ENCODE assay signal across 17 cellular contexts in genomic region chr3:28139967-28140634, GRCh38.
DNase-seq lines count a peak whose midpoint lies in the region; ATAC-seq, FAIRE-seq and TF ChIP-seq lines count a peak whose summit lies in the region.
"Had no signal": no experiment of that assay in that cellular context is flagged by ENCODE, and none has a peak within 500 bp of the region (broad histone marks: within the 10 kb centered on the region; RNA-seq: fewer than 3 reads in every experiment).

No MANE protein-coding gene starts in this region.

- TF ChIP-seq CTCF in RWPE2 (IDR thresholded peaks at IDR 0.05; ENCODE audit: poor library complexity, severe bottlenecking) (no peak), heart right ventricle (IDR thresholded peaks at IDR 0.05) (no peak)

- FAIRE-seq in small intestine (lab: Jason Lieb, UNC), result no peak
- FAIRE-seq: H1, K562, RCC 7860 had no signal

- 64 to 80% methylated on average over 5 of the region's 5 CpGs for WGBS in heart right ventricle, 2 donors
- WGBS in small intestine, 3 donors, result 24 to 46% (median 39%) methylated on average over 5 of the region's 5 CpGs

- peak; percentile 3 for DNase-seq in HT1080 (ENCODE audit: low read depth)
- no peak for DNase-seq in RWPE2 (ENCODE audit: low spot score)
- no peak for DNase-seq in heart right ventricle
- DNase-seq in small intestine, result peak; percentile 64
- no peak for DNase-seq in activated CD8-positive, alpha-beta memory T cell treated with anti-CD3 and anti-CD28 coated beads, Interleukin-2, amount 50 U/mL, for 4 hours
- DNase-seq in NCI-H345 (lab: John Stamatoyannopoulos, UW), result no peak
- DNase-seq: activated effector memory CD4-positive, alpha-beta T cell treated with anti-CD3 and anti-CD28 coated beads, Interleukin-2, amount 50 U/mL, for 16 hours; amniotic stem cell; cerebellar nuclear complex; NCI-H1048; NCI-H526 treated with DMSO at 0.1 percent for 48 hours; stimulated activated naive CD8-positive, alpha-beta T cell treated with anti-CD3 and anti-CD28 coated beads, Interleukin-15, amount 100 ng/mL, for 72 hours had no signal

- intact Hi-C loops in heart right ventricle (cut with DNase I), result no loop called here

- no peak overlapping the region for H3K27ac ChIP-seq in RWPE2 (ENCODE audit: poor library complexity, severe bottlenecking)
- H3K27ac ChIP-seq in heart right ventricle, result peak overlapping the region in 7 of 10 donors; percentile 23 to 58 (median 51)
- no peak overlapping the region for H3K27ac ChIP-seq in small intestine (ENCODE audit: low read depth in 1 of 2, low read length in 1 of 2)
- H3K27ac ChIP-seq: neural progenitor cell had no signal

- ATAC-seq in RWPE2 (ENCODE audit: low read depth), result peak; percentile 44; the same call in 1 of the 3 replicates
- peak in 3 of 8 donors; percentile 22 to 71 (median 53) for ATAC-seq in heart right ventricle
- no peak for ATAC-seq in GM21786 (IDR thresholded peaks at IDR 0.05; ENCODE audit: unreplicated experiment)
- ATAC-seq: K562; stimulated activated naive CD8-positive, alpha-beta T cell treated with anti-CD3 and anti-CD28 coated beads, Interleukin-15, amount 100 ng/mL, for 72 hours had no signal

- no peaks in the 10 kb centered on the region for H3K36me3 ChIP-seq in RWPE2 (ENCODE audit: low read depth)
- no peaks in the 10 kb centered on the region for H3K36me3 ChIP-seq in heart right ventricle
- H3K36me3 ChIP-seq in small intestine (ENCODE audit: control insufficient read depth in 2 of 2, insufficient read depth in 2 of 2, low read length in 2 of 2), result no peaks in the 10 kb centered on the region
- H3K36me3 ChIP-seq: neural progenitor cell had no signal

- H3K4me3 ChIP-seq in RWPE2 (ENCODE audit: severe bottlenecking) (no peak overlapping the region), heart right ventricle (no peak overlapping the region), small intestine (ENCODE audit: low read depth in 1 of 2, low read length in 2 of 2) (no peak overlapping the region)
- H3K4me3 ChIP-seq: K562, neural progenitor cell had no signal

- no peaks in the 10 kb centered on the region for H3K27me3 ChIP-seq in RWPE2 (ENCODE audit: insufficient read depth, poor library complexity, severe bottlenecking)
- no peaks in the 10 kb centered on the region for H3K27me3 ChIP-seq in heart right ventricle
- H3K27me3 ChIP-seq in small intestine (ENCODE audit: control insufficient read depth in 2 of 2, insufficient read depth in 2 of 2, low read length in 2 of 2), result no peaks in the 10 kb centered on the region
- H3K27me3 ChIP-seq: neural progenitor cell had no signal

- H3K9me3 ChIP-seq in RWPE2 (ENCODE audit: severe bottlenecking), result no peaks in the 10 kb centered on the region
- no peaks in the 10 kb centered on the region for H3K9me3 ChIP-seq in heart right ventricle
- no peaks in the 10 kb centered on the region for H3K9me3 ChIP-seq in small intestine (ENCODE audit: control insufficient read depth, low read depth)

- H3K4me1 ChIP-seq in RWPE2 (ENCODE audit: insufficient read depth, poor library complexity, severe bottlenecking) (no peaks in the 10 kb centered on the region), heart right ventricle (peaks cover 0 to 23% (median 0%) of the 10 kb centered on the region in 9 donors), small intestine (ENCODE audit: control insufficient read depth in 2 of 2, insufficient read depth in 1 of 2, low read depth in 1 of 2, low read length in 1 of 2) (peaks cover 0 to 1% of the 10 kb centered on the region in 2 donors)
- H3K4me1 ChIP-seq: neural progenitor cell had no signal

Comparison
In these comparisons a context has a peak if more than half of its experiments do, and no peak if none do; other contexts are left out.
1. DNase-seq: peak in HT1080 (single experiment) and small intestine (single experiment); none in RWPE2 (single experiment), heart right ventricle (0 of 2), activated CD8-positive, alpha-beta memory T cell treated with anti-CD3 and anti-CD28 coated beads, Interleukin-2, amount 50 U/mL, for 4 hours (single experiment) and NCI-H345 (single experiment).
2. H3K27ac ChIP-seq: peak in heart right ventricle (7 of 10); none in RWPE2 (single experiment) and small intestine (0 of 2).